In the genomic region with DNA sequence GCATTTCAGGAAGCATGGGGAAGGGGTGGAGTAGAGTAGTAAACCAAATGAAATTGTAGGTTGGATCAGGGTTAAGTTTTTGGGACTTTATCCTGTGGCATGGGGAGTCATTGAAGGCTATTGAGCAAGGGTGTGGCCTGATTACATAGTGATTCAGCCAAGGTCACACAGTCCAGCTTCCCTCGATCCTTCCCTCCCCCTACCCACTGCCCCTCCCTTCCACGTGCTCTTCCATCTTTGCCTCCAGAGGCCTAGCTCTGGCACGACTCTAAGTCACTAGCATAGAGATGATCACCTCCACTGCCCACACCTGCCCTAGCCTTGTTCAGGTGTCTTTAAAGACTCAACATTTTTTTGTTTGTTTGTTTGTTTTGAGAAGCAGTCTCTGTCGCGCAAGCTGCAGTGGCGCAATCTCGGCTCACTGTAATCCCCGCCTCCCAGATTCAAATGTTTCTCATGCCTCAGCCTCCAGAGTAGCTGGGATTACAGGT, we compare ENCODE assay signal across 12 cellular contexts. TPM values are rescaled to one million over a fixed set of nuclear protein-coding genes. Genes with fewer than 3 reads are reported as not detected.
A peak's percentile ranks its signal among the peaks of the same experiment; 100 is the strongest.
DNase-seq lines count a peak whose midpoint lies in the region; ATAC-seq and TF ChIP-seq lines count a peak whose summit lies in the region.
"Had no signal": no experiment of that assay in that cellular context is flagged by ENCODE, and none has a peak within 500 bp of the region (broad histone marks: within the 10 kb centered on the region; RNA-seq: fewer than 3 reads in every experiment).

No MANE protein-coding gene starts in this region.

- ATAC-seq in HG03378 (IDR thresholded peaks at IDR 0.05; ENCODE audit: unreplicated experiment) = no peak
- ATAC-seq: T-helper 17 cell had no signal

- intact Hi-C loops in colonic mucosa (cut with DNase I) = no loop called here

- DNase-seq in CD1c-positive myeloid dendritic cell (ENCODE audit: extremely low spot score) (peak; percentile 35), M059J (ENCODE audit: low read depth) (peak; percentile 21), colonic mucosa (peak; percentile 80), mucosa of gallbladder (ENCODE audit: low spot score) (peak; percentile 55), cortex of kidney (lab: John Stamatoyannopoulos, UW) (no peak), dedifferentiated amniotic fluid mesenchymal stem cell (ENCODE audit: extremely low spot score) (no peak)
- no peak for DNase-seq in activated CD4-positive, CD25-positive, alpha-beta regulatory T cell (lab: John Stamatoyannopoulos, UW)
- DNase-seq: activated CD4-positive, alpha-beta T cell treated with anti-CD3 and anti-CD28 coated beads, Interleukin-2, amount 10 ng/mL, durations not matched to agents 7 days and 5 days; H7; NCI-H1694 treated with DMSO at 0.1 percent for 48 hours; T-helper 17 cell had no signal

- H3K9me3 ChIP-seq in colonic mucosa = no peaks in the 10 kb centered on the region

- H3K4me3 ChIP-seq in colonic mucosa = no peak overlapping the region

- H3K4me1 ChIP-seq in colonic mucosa = peaks cover 11% of the 10 kb centered on the region

- no peak for TF ChIP-seq CTCF in colonic mucosa (IDR thresholded peaks at IDR 0.05)

- no peaks in the 10 kb centered on the region for H3K27me3 ChIP-seq in colonic mucosa

- H3K9ac ChIP-seq in colonic mucosa (ENCODE audit: low read depth in 2 of 2, low read length in 2 of 2) = peak overlapping the region in 1 of 2 donors; percentile 7

- H3K36me3 ChIP-seq in colonic mucosa = no peaks in the 10 kb centered on the region

- peak overlapping the region; percentile 86 for H3K27ac ChIP-seq in colonic mucosa

RNA-seq across cellular contexts. Expression of a gene that starts 37.2 kb away (rescaled TPM):
- 10.0 and 24.1 TPM in 2 replicates for total RNA-seq in M059J (2014; rRNA removed; shearing (Covaris generic))
- total RNA-seq in colonic mucosa (10 to 100 TPM; 63.6 to 99.6 TPM), mucosa of gallbladder (170 TPM)

RNA-seq across cellular contexts. Expression of a gene that starts 42.3 kb away (rescaled TPM):
- 20.7 and 30.0 TPM in 2 replicates for total RNA-seq in M059J (2014; rRNA removed; shearing (Covaris generic))
- total RNA-seq in colonic mucosa = 10 to 100 TPM; 31.2 to 39.3 TPM
- 52.6 TPM for total RNA-seq in mucosa of gallbladder

Comparison
In these comparisons a context has a peak if more than half of its experiments do, and no peak if none do; other contexts are left out.
1. DNase-seq: peak in CD1c-positive myeloid dendritic cell (single experiment), M059J (single experiment), colonic mucosa (single experiment) and mucosa of gallbladder (single experiment); none in cortex of kidney (single experiment), activated CD4-positive, CD25-positive, alpha-beta regulatory T cell (0 of 4) and dedifferentiated amniotic fluid mesenchymal stem cell (single experiment).